In genomic region chr9:94030318-94031179, GRCh38 we compare ENCODE assay signal across 8 cellular contexts. TPM values are rescaled to one million over a fixed set of nuclear protein-coding genes. Genes with fewer than 3 reads are reported as not detected.
DNase-seq lines count a peak whose midpoint lies in the region; TF ChIP-seq lines count a peak whose summit lies in the region.

No MANE protein-coding gene starts in this region.

- TF ChIP-seq CTCF in glutamatergic neuron (IDR thresholded peaks at IDR 0.05; ENCODE audit: partially characterized antibody, unreplicated experiment) (no peak), osteocyte (IDR thresholded peaks at IDR 0.05) (no peak), thyroid gland (IDR thresholded peaks at IDR 0.05) (no peak)

- peak overlapping the region; percentile 71 for H3K27ac ChIP-seq in SJSA1
- peak overlapping the region; percentile 37 to 80 (median 65) for H3K27ac ChIP-seq in thyroid gland

- H3K9me3 ChIP-seq in ES-I3 (ENCODE audit: control insufficient read depth, insufficient read depth, low read length) (no peaks in the 10 kb centered on the region), SJSA1 (replicated peaks) (no peaks in the 10 kb centered on the region), thyroid gland (no peaks in the 10 kb centered on the region)

- peaks cover 7% of the 10 kb centered on the region for H3K27me3 Mint-ChIP-seq in activated naive CD4-positive, alpha-beta T cell treated with anti-CD3 and anti-CD28 coated beads, Interleukin-2, amount 10 ng/mL, durations not matched to agents 7 days and 5 days
- peaks cover 3% of the 10 kb centered on the region for H3K27me3 Mint-ChIP-seq in glutamatergic neuron (ENCODE audit: unreplicated experiment)
- no peaks in the 10 kb centered on the region for H3K27me3 Mint-ChIP-seq in osteocyte (ENCODE audit: unreplicated experiment)

- H3K4me1 ChIP-seq in ES-I3 (ENCODE audit: insufficient read depth, low read length) (no peaks in the 10 kb centered on the region), SJSA1 (replicated peaks) (peaks cover 13% of the 10 kb centered on the region), thyroid gland (peaks cover 4 to 5% of the 10 kb centered on the region in 2 donors)

- DNase-seq in H4 (ENCODE audit: low spot score) = peak; percentile 82
- peak; percentile 83 for DNase-seq in LHCN-M2 (ENCODE audit: low read depth)
- DNase-seq in SJSA1 (ENCODE audit: low read depth in 1 of 2, low spot score in 2 of 2) = peak; percentile 77 to 87
- peak; percentile 88 for DNase-seq in activated naive CD4-positive, alpha-beta T cell treated with anti-CD3 and anti-CD28 coated beads, Interleukin-2, amount 10 ng/mL, durations not matched to agents 7 days and 5 days
- peak; percentile 89 for DNase-seq in glutamatergic neuron
- peak; percentile 92 for DNase-seq in osteocyte (ENCODE audit: extremely low spot score, unreplicated experiment)
- DNase-seq in thyroid gland = peak; percentile 84 to 85

- TF ChIP-seq POLR2A in thyroid gland (IDR thresholded peaks at IDR 0.05) = peak; percentile 8 to 79

- H3K27ac Mint-ChIP-seq in activated naive CD4-positive, alpha-beta T cell treated with anti-CD3 and anti-CD28 coated beads, Interleukin-2, amount 10 ng/mL, durations not matched to agents 7 days and 5 days = peak overlapping the region; percentile 88
- H3K27ac Mint-ChIP-seq in glutamatergic neuron (ENCODE audit: unreplicated experiment) = peak overlapping the region; percentile 71
- peak overlapping the region; percentile 96 for H3K27ac Mint-ChIP-seq in osteocyte (ENCODE audit: unreplicated experiment)

- intact Hi-C loops in thyroid gland (cut with DNase I) = no loop called here

- H3K9me3 Mint-ChIP-seq in activated naive CD4-positive, alpha-beta T cell treated with anti-CD3 and anti-CD28 coated beads, Interleukin-2, amount 10 ng/mL, durations not matched to agents 7 days and 5 days = peaks cover 5% of the 10 kb centered on the region
- peaks cover 6% of the 10 kb centered on the region for H3K9me3 Mint-ChIP-seq in glutamatergic neuron (ENCODE audit: unreplicated experiment)
- H3K9me3 Mint-ChIP-seq in osteocyte (ENCODE audit: unreplicated experiment) = no peaks in the 10 kb centered on the region

- H3K36me3 ChIP-seq in ES-I3 (ENCODE audit: insufficient read depth, low read length) (no peaks in the 10 kb centered on the region), SJSA1 (peaks cover 9% of the 10 kb centered on the region; the same call in 1 of the 2 replicates), thyroid gland (no peaks in the 10 kb centered on the region)

- peak overlapping the region; percentile 91 for H3K4me3 Mint-ChIP-seq in activated naive CD4-positive, alpha-beta T cell treated with anti-CD3 and anti-CD28 coated beads, Interleukin-2, amount 10 ng/mL, durations not matched to agents 7 days and 5 days
- H3K4me3 Mint-ChIP-seq in glutamatergic neuron (ENCODE audit: unreplicated experiment) = peak overlapping the region; percentile 98
- H3K4me3 Mint-ChIP-seq in osteocyte (ENCODE audit: unreplicated experiment) = peak overlapping the region; percentile 100

- H3K27me3 ChIP-seq in SJSA1 (replicated peaks) (no peaks in the 10 kb centered on the region), thyroid gland (no peaks in the 10 kb centered on the region)

- peak overlapping the region; percentile 89 for H3K9ac ChIP-seq in ES-I3 (ENCODE audit: low read depth, low read length)

- H3K36me3 Mint-ChIP-seq in activated naive CD4-positive, alpha-beta T cell treated with anti-CD3 and anti-CD28 coated beads, Interleukin-2, amount 10 ng/mL, durations not matched to agents 7 days and 5 days = no peaks in the 10 kb centered on the region
- H3K36me3 Mint-ChIP-seq in glutamatergic neuron (ENCODE audit: unreplicated experiment) (no peaks in the 10 kb centered on the region), osteocyte (ENCODE audit: unreplicated experiment) (no peaks in the 10 kb centered on the region)

- peak overlapping the region; percentile 84 for H3K4me3 ChIP-seq in SJSA1
- H3K4me3 ChIP-seq in thyroid gland (replicated peaks in 1 of 3) = peak overlapping the region; percentile 61 to 88 (median 74)

- peaks cover 22% of the 10 kb centered on the region for H3K4me1 Mint-ChIP-seq in activated naive CD4-positive, alpha-beta T cell treated with anti-CD3 and anti-CD28 coated beads, Interleukin-2, amount 10 ng/mL, durations not matched to agents 7 days and 5 days
- H3K4me1 Mint-ChIP-seq in glutamatergic neuron (ENCODE audit: low read depth, unreplicated experiment) = peaks cover 3% of the 10 kb centered on the region
- peaks cover 29% of the 10 kb centered on the region for H3K4me1 Mint-ChIP-seq in osteocyte (ENCODE audit: unreplicated experiment)

- CTCF ChIA-PET in activated naive CD4-positive, alpha-beta T cell treated with anti-CD3 and anti-CD28 coated beads, Interleukin-2, amount 10 ng/mL, durations not matched to agents 7 days and 5 days (lab: Charles Lee) = no interaction called here

- 0% methylated on average over 35 to 43 of the region's 97 CpGs for WGBS in thyroid gland, 2 donors

RNA-seq across cellular contexts. Expression of gene PTPDC1, which starts 53.7 kb away (rescaled TPM):
- total RNA-seq in H4 (2014; rRNA removed; shearing (Covaris generic)) = 2.8 and 3.3 TPM in 2 replicates
- total RNA-seq in LHCN-M2 (2014; rRNA removed) = 11.5 and 13.6 TPM in 2 replicates
- 2.3 TPM for polyA plus RNA-seq in LHCN-M2 (2012)
- 7.7 and 12.0 TPM in 2 replicates for total RNA-seq in SJSA1 (2014; rRNA removed; shearing (Covaris generic))
- total RNA-seq in glutamatergic neuron (ENCODE audit: unreplicated experiment) = 9.7 TPM
- 9.9 and 11.5 TPM in 2 replicates for total RNA-seq in osteocyte
- total RNA-seq in thyroid gland = 10 to 100 TPM in 3 of 4 donors, 1 to 10 TPM in 1; 7.5 to 25.2 (median 10.8) TPM

Comparison
In these comparisons a context has a peak if more than half of its experiments do, and no peak if none do; other contexts are left out.
1. Peak in every context shown above with its lines: DNase-seq, H3K4me3 ChIP-seq and H3K27ac ChIP-seq.